10 cellular contexts compared by ENCODE assay signal in the genomic region with DNA sequence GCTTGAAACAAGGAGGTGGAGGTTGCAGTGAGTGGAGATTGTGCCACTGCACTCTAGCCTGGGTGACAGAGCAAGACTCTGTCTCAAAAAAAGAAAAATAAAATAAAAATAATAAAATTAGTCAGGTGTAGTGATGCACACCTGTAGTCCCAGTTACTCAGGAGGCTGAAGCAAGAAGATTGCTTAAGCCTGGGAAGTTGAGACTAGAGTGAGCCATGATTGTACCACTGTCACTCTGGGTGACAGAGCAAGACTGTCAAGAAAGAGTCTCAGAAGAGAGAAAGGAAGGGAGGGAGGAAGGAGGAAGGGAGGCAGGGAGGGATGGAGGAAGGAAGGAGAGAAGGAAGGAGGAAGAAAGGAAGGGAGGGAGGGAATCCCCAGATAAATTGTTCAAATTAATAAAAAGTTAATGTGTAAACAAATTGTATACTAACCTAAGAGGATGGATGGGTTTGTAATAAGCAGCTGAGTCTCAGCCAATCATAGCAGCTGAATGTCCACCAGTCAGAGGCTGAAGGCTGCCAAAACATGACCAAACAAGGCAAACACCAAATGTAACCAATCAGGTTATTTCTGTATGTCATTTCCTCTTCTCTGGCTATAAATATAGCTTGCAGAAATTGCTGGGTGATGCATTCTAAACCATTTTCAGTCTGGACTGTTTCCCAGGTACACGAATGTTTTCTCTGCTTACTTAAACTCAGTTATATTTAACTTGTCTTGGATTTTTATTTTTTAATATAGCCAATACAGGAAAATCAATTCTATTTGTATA. TPM values are rescaled to one million over a fixed set of nuclear protein-coding genes. Genes with fewer than 3 reads are reported as not detected.
A peak's percentile ranks its signal among the peaks of the same experiment; 100 is the strongest.
DNase-seq lines count a peak whose midpoint lies in the region; ATAC-seq and TF ChIP-seq lines count a peak whose summit lies in the region.
"Had no signal": no experiment of that assay in that cellular context is flagged by ENCODE, and none has a peak within 500 bp of the region (broad histone marks: within the 10 kb centered on the region; RNA-seq: fewer than 3 reads in every experiment).

No MANE protein-coding gene starts in this region.

- ATAC-seq in HG02571 (IDR thresholded peaks at IDR 0.05; ENCODE audit: unreplicated experiment), result no peak
- ATAC-seq in heart right ventricle, result no peak

- H3K27me3 Mint-ChIP-seq in T-helper 2 cell treated with Interferon-gamma antibody and Interleukin-4, amounts not matched to agents 5 μg/mL and 100 μg/mL, for 36 hours (ENCODE audit: low read depth), result no peaks in the 10 kb centered on the region

- no peaks in the 10 kb centered on the region for H3K9me3 ChIP-seq in heart right ventricle
- H3K9me3 ChIP-seq: breast epithelium, psoas muscle had no signal

- peaks cover 0 to 3% (median 0%) of the 10 kb centered on the region in 7 donors for H3K27me3 ChIP-seq in heart right ventricle
- H3K27me3 ChIP-seq: breast epithelium had no signal

- H3K4me1 ChIP-seq in heart right ventricle, result peaks cover under 1 to 57% (median 4%) of the 10 kb centered on the region in 9 donors
- H3K4me1 ChIP-seq: breast epithelium had no signal

- no peak overlapping the region for H3K4me3 Mint-ChIP-seq in T-helper 2 cell treated with Interferon-gamma antibody and Interleukin-4, amounts not matched to agents 5 μg/mL and 100 μg/mL, for 36 hours

- intact Hi-C loops in heart right ventricle (cut with DNase I), result no loop called here

- in situ Hi-C loops in KBM-7 (cut with MboI; ENCODE audit: low pct_unique_long_range_greater_than_20kb, low sequenced_read_pairs), result no loop called here

- H3K4me1 Mint-ChIP-seq in T-helper 2 cell treated with Interferon-gamma antibody and Interleukin-4, amounts not matched to agents 5 μg/mL and 100 μg/mL, for 36 hours (ENCODE audit: low read depth), result peaks cover 33% of the 10 kb centered on the region

- H3K36me3 ChIP-seq in heart right ventricle, result no peaks in the 10 kb centered on the region
- H3K36me3 ChIP-seq: breast epithelium had no signal

- peak overlapping the region in 1 of 10 donors; percentile 77 for H3K27ac ChIP-seq in heart right ventricle
- H3K27ac ChIP-seq: breast epithelium, psoas muscle had no signal

- no peak for TF ChIP-seq CTCF in heart right ventricle (IDR thresholded peaks at IDR 0.05)

- H3K36me3 Mint-ChIP-seq in T-helper 2 cell treated with Interferon-gamma antibody and Interleukin-4, amounts not matched to agents 5 μg/mL and 100 μg/mL, for 36 hours (ENCODE audit: low read depth), result peaks cover 13% of the 10 kb centered on the region

- peak overlapping the region; percentile 68 for H3K27ac Mint-ChIP-seq in T-helper 2 cell treated with Interferon-gamma antibody and Interleukin-4, amounts not matched to agents 5 μg/mL and 100 μg/mL, for 36 hours

- 13 to 21% methylated on average over 1 of the region's 1 CpG for WGBS in heart right ventricle, 2 donors

- H3K4me3 ChIP-seq in heart right ventricle, result no peak overlapping the region
- H3K4me3 ChIP-seq: breast epithelium, psoas muscle had no signal

- H3K9me3 Mint-ChIP-seq in T-helper 2 cell treated with Interferon-gamma antibody and Interleukin-4, amounts not matched to agents 5 μg/mL and 100 μg/mL, for 36 hours, result no peaks in the 10 kb centered on the region

- peak; percentile 60 for DNase-seq in EL
- DNase-seq in KBM-7, result peak; percentile 40
- no peak for DNase-seq in T-helper 2 cell treated with Interferon-gamma antibody and Interleukin-4, amounts not matched to agents 5 μg/mL and 100 μg/mL, for 36 hours (ENCODE audit: low spot score)
- peak; percentile 66 for DNase-seq in foreskin melanocyte
- DNase-seq in SHP77 treated with DMSO at 0.1 percent for 48 hours (lab: John Stamatoyannopoulos, UW), result no peak
- no peak for DNase-seq in heart right ventricle
- DNase-seq: NCI-H1436 treated with DMSO at 0.1 percent for 48 hours, psoas muscle had no signal

RNA-seq across cellular contexts. Expression of a gene that starts 6.1 kb away (rescaled TPM):
- total RNA-seq in heart right ventricle, result 1 to 10 TPM; 1.5 to 6.4 (median 2.0) TPM
- polyA plus RNA-seq in heart right ventricle, result 1 to 10 TPM; 2.7 to 3.2 TPM

RNA-seq across cellular contexts. Expression of a gene that starts 38.3 kb away (rescaled TPM):
- total RNA-seq in heart right ventricle, result 1 to 10 TPM in 2 of 10 donors, under 1 TPM in 8; 0.19 to 4.1 (median 0.82) TPM
- polyA plus RNA-seq in heart right ventricle, result under 1 TPM; 0.35 to 0.88 TPM

RNA-seq across cellular contexts. Expression of a gene that starts 41.4 kb away (rescaled TPM):
- 1 to 10 TPM; 1.2 to 3.1 (median 2.4) TPM for total RNA-seq in heart right ventricle
- 1 to 10 TPM; 2.9 to 3.5 TPM for polyA plus RNA-seq in heart right ventricle

RNA-seq across cellular contexts. Expression of a gene that starts 48.8 kb away (rescaled TPM):
- total RNA-seq in heart right ventricle, result 10 to 100 TPM in 1 of 10 donors, 1 to 10 TPM in 9; 1.1 to 29.5 (median 2.6) TPM
- 1 to 10 TPM; 3.5 to 4.0 TPM for polyA plus RNA-seq in heart right ventricle

Comparison
In these comparisons a context has a peak if more than half of its experiments do, and no peak if none do; other contexts are left out.
1. DNase-seq: peak in EL (single experiment), KBM-7 (single experiment) and foreskin melanocyte (single experiment); none in T-helper 2 cell treated with Interferon-gamma antibody and Interleukin-4, amounts not matched to agents 5 μg/mL and 100 μg/mL, for 36 hours (single experiment), SHP77 treated with DMSO at 0.1 percent for 48 hours (single experiment) and heart right ventricle (0 of 2).